Comparison of ENCODE assay signal across 12 cellular contexts in genomic region chr11:120062561-120062930, GRCh38.
"Had no signal": no experiment of that assay in that cellular context is flagged by ENCODE, and none has a peak within 500 bp of the region (broad histone marks: within the 10 kb centered on the region; RNA-seq: fewer than 3 reads in every experiment).

No MANE protein-coding gene starts in this region.

- H3K4me1 ChIP-seq: psoas muscle, SJSA1, testis had no signal

- DNase-seq: activated B cell treated with CpG ODN at 0.5 μM for 24 hours; activated CD4-positive, alpha-beta T cell treated with anti-CD3 and anti-CD28 coated beads for 48 hours; activated CD8-positive, alpha-beta T cell treated with anti-CD3 and anti-CD28 coated beads, Interleukin-2, amount 10 ng/mL, durations not matched to agents 7 days and 5 days; activated naive CD4-positive, alpha-beta T cell; activated naive CD8-positive, alpha-beta T cell treated with anti-CD3 and anti-CD28 coated beads, Interleukin-2, amount 10 ng/mL, durations not matched to agents 7 days and 5 days; dermis blood vessel endothelial cell; psoas muscle; small intestine; stimulated activated naive CD8-positive, alpha-beta T cell treated with anti-CD3 and anti-CD28 coated beads, Interleukin-15, amount 100 ng/mL, for 72 hours had no signal

- H3K36me3 ChIP-seq: ascending aorta, SJSA1 had no signal

- H3K27ac ChIP-seq: ascending aorta, psoas muscle, SJSA1, testis had no signal

- H3K4me3 ChIP-seq: ascending aorta, psoas muscle, SJSA1, testis had no signal

- H3K27me3 ChIP-seq: ascending aorta, SJSA1, testis had no signal

- ATAC-seq: activated CD8-positive, alpha-beta T cell treated with anti-CD3 and anti-CD28 coated beads, Interleukin-2, amount 10 ng/mL, durations not matched to agents 7 days and 5 days; psoas muscle; stimulated activated naive CD8-positive, alpha-beta T cell treated with anti-CD3 and anti-CD28 coated beads, Interleukin-15, amount 100 ng/mL, for 72 hours had no signal

- H3K9me3 ChIP-seq: ascending aorta, psoas muscle, SJSA1, testis had no signal
